In genomic region chr19:2462635-2463421, GRCh38 we compare ENCODE assay signal across 8 cellular contexts. TPM values are rescaled to one million over a fixed set of nuclear protein-coding genes. Genes with fewer than 3 reads are reported as not detected.
DNase-seq lines count a peak whose midpoint lies in the region; ATAC-seq and FAIRE-seq lines count a peak whose summit lies in the region.

No MANE protein-coding gene starts in this region.

- peak overlapping the region; percentile 59; the same call in 1 of the 2 replicates for H3K4me3 ChIP-seq in iPS-18c (ENCODE audit: insufficient read depth, low read depth, low read length)

- intact Hi-C loops in sciatic nerve (cut with DNase I): no loop called here

- H3K9me3 ChIP-seq in iPS-18c (ENCODE audit: control insufficient read depth, insufficient read depth, low read length): no peaks in the 10 kb centered on the region

- DNase-seq in NCI-H2227 treated with DMSO at 0.1 percent for 48 hours (lab: John Stamatoyannopoulos, UW) (peak; percentile 38), T47D (ENCODE audit: low read depth in 1 of 2, low spot score in 1 of 2) (peak; percentile 60 to 99), sciatic nerve (ENCODE audit: low spot score) (peak; percentile 91), NOMO-1 treated with DMSO at 0.1 percent for 48 hours (lab: John Stamatoyannopoulos, UW; ENCODE audit: unreplicated experiment) (no peak)
- no peak for DNase-seq in activated T-cell treated with anti-CD3 and anti-CD28 coated beads, Interleukin-2, amount 50 U/mL, for 1 hour

- FAIRE-seq in G401.6 (lab: Jason Lieb, UNC): peak; percentile 96

- in situ Hi-C loops in T47D (cut with HindIII; ENCODE audit: low pct_unique_long_range_greater_than_20kb, low sequenced_read_pairs): no loop called here

- ATAC-seq in sciatic nerve: peak; percentile 86
- no peak for ATAC-seq in GM18861 (IDR thresholded peaks at IDR 0.05; ENCODE audit: unreplicated experiment)

RNA-seq across cellular contexts. Expression of gene LMNB2, which starts 6.1 kb away (rescaled TPM):
- 16.3 TPM for total RNA-seq in sciatic nerve

RNA-seq across cellular contexts. Expression of gene GADD45B, which starts 13.1 kb away (rescaled TPM):
- total RNA-seq in sciatic nerve: 136 TPM

RNA-seq across cellular contexts. Expression of gene TIMM13, which starts 35.4 kb away (rescaled TPM):
- total RNA-seq in sciatic nerve: 37.3 TPM

Comparison
In these comparisons a context has a peak if more than half of its experiments do, and no peak if none do; other contexts are left out.
1. DNase-seq: peak in NCI-H2227 treated with DMSO at 0.1 percent for 48 hours (single experiment), T47D (2 of 2) and sciatic nerve (single experiment); none in NOMO-1 treated with DMSO at 0.1 percent for 48 hours (single experiment) and activated T-cell treated with anti-CD3 and anti-CD28 coated beads, Interleukin-2, amount 50 U/mL, for 1 hour (single experiment).